ENCODE assay signal across 8 cellular contexts in genomic region chr3:53804697-53805462, GRCh38. TPM values are rescaled to one million over a fixed set of nuclear protein-coding genes. Genes with fewer than 3 reads are reported as not detected.
DNase-seq lines count a peak whose midpoint lies in the region; ATAC-seq and TF ChIP-seq lines count a peak whose summit lies in the region.

No MANE protein-coding gene starts in this region.

- H3K9me2 ChIP-seq in PC-3 (replicated peaks; ENCODE audit: low read length): no peaks in the 10 kb centered on the region

- intact Hi-C loops in PC-3 (cut with micrococcal nuclease): no loop called here
- intact Hi-C loops in activated T-helper 1 cell treated with anti-CD3 and anti-CD28 coated beads, Interleukin-12 subunit alpha, Interleukin-12 subunit beta, Interleukin-2, Interleukin-4 antibody, amounts not matched to agents 30 ng/mL and 10 ng/mL and 1 ng/mL, durations not matched to agents 14 hours and 24 hours and 36 hours (cut with micrococcal nuclease): no loop called here

- H3K27ac Mint-ChIP-seq in activated T-helper 1 cell treated with anti-CD3 and anti-CD28 coated beads, Interleukin-12 subunit alpha, Interleukin-12 subunit beta, Interleukin-2, Interleukin-4 antibody, amounts not matched to agents 30 ng/mL and 10 ng/mL and 1 ng/mL, durations not matched to agents 14 hours and 24 hours and 36 hours: no peak overlapping the region

- peaks cover 94% of the 10 kb centered on the region for H3K27me3 ChIP-seq in PC-3 (ENCODE audit: low read length)

- H3K4me1 ChIP-seq in PC-3 (ENCODE audit: insufficient read depth, low read length): no peaks in the 10 kb centered on the region

- no peak overlapping the region for H2AFZ ChIP-seq in PC-3 (ENCODE audit: low read length)

- H3K27me3 Mint-ChIP-seq in activated T-helper 1 cell treated with anti-CD3 and anti-CD28 coated beads, Interleukin-12 subunit alpha, Interleukin-12 subunit beta, Interleukin-2, Interleukin-4 antibody, amounts not matched to agents 30 ng/mL and 10 ng/mL and 1 ng/mL, durations not matched to agents 14 hours and 24 hours and 36 hours (ENCODE audit: insufficient read depth): no peaks in the 10 kb centered on the region

- H3K79me2 ChIP-seq in PC-3 (ENCODE audit: low read length): no peaks in the 10 kb centered on the region

- CTCF ChIA-PET in PC-3 (lab: Charles Lee): interaction anchor here (0.6 kb wide), 1 partner anchor 211 kb away, joined by 3 read pairs; no protein-coding TSS in a partner anchor

- H3K4me1 Mint-ChIP-seq in activated T-helper 1 cell treated with anti-CD3 and anti-CD28 coated beads, Interleukin-12 subunit alpha, Interleukin-12 subunit beta, Interleukin-2, Interleukin-4 antibody, amounts not matched to agents 30 ng/mL and 10 ng/mL and 1 ng/mL, durations not matched to agents 14 hours and 24 hours and 36 hours (ENCODE audit: low read depth): peaks cover 5% of the 10 kb centered on the region

- no peaks in the 10 kb centered on the region for H4K20me1 ChIP-seq in PC-3 (ENCODE audit: low read length)

- no peaks in the 10 kb centered on the region for H3K36me3 ChIP-seq in PC-3 (ENCODE audit: low read depth, low read length)

- POLR2A ChIA-PET in PC-3 (lab: Charles Lee; ENCODE audit: unreplicated experiment): no interaction called here

- TF ChIP-seq CTCF in PC-3 (conservative IDR thresholded peaks at IDR 0.05; ENCODE audit: low read depth, low read length): no peak

- no peaks in the 10 kb centered on the region for H3K9me3 ChIP-seq in PC-3 (ENCODE audit: low read length)

- no peak overlapping the region for H3K27ac ChIP-seq in PC-3 (ENCODE audit: low read length)

- DNase-seq in Caki2 (ENCODE audit: low read depth): peak; percentile 72
- DNase-seq in GOT3 (lab: John Stamatoyannopoulos, UW): peak; percentile 34
- DNase-seq in PC-3: peak; percentile 45
- DNase-seq in iPS-NIHi7 (ENCODE audit: extremely low spot score): peak; percentile 63
- no peak for DNase-seq in NCI-H82 (lab: John Stamatoyannopoulos, UW)
- no peak for DNase-seq in activated T-helper 1 cell treated with anti-CD3 and anti-CD28 coated beads, Interleukin-12 subunit alpha, Interleukin-12 subunit beta, Interleukin-2, Interleukin-4 antibody, amounts not matched to agents 30 ng/mL and 10 ng/mL and 1 ng/mL, durations not matched to agents 14 hours and 24 hours and 36 hours (ENCODE audit: low spot score)

- H3K4me2 ChIP-seq in PC-3 (ENCODE audit: low read length): no peak overlapping the region

- no peaks in the 10 kb centered on the region for H3K9me3 Mint-ChIP-seq in activated T-helper 1 cell treated with anti-CD3 and anti-CD28 coated beads, Interleukin-12 subunit alpha, Interleukin-12 subunit beta, Interleukin-2, Interleukin-4 antibody, amounts not matched to agents 30 ng/mL and 10 ng/mL and 1 ng/mL, durations not matched to agents 14 hours and 24 hours and 36 hours

- H3F3A ChIP-seq in PC-3 (ENCODE audit: low read length, unreplicated experiment): no peaks in the 10 kb centered on the region

- in situ Hi-C loops in Caki2 (cut with HindIII; ENCODE audit: low pct_unique_long_range_greater_than_20kb, low sequenced_read_pairs): no loop called here

- H3K9ac ChIP-seq in PC-3 (ENCODE audit: low read length): no peak overlapping the region

- H3K36me3 Mint-ChIP-seq in activated T-helper 1 cell treated with anti-CD3 and anti-CD28 coated beads, Interleukin-12 subunit alpha, Interleukin-12 subunit beta, Interleukin-2, Interleukin-4 antibody, amounts not matched to agents 30 ng/mL and 10 ng/mL and 1 ng/mL, durations not matched to agents 14 hours and 24 hours and 36 hours (ENCODE audit: low read depth): no peaks in the 10 kb centered on the region

- no TSS peak for BruUV-seq in PC-3 (replicated peaks; lab: Mats Ljungman, UMichigan)

- peak; percentile 43 for ATAC-seq in PC-3
- no peak for ATAC-seq in esophagus mucosa
- no peak for ATAC-seq in GM21526 (IDR thresholded peaks at IDR 0.05; ENCODE audit: low FRiP score, unreplicated experiment)

- H3K4me3 ChIP-seq in PC-3 (ENCODE audit: low read length): no peak overlapping the region

- H3K4me3 Mint-ChIP-seq in activated T-helper 1 cell treated with anti-CD3 and anti-CD28 coated beads, Interleukin-12 subunit alpha, Interleukin-12 subunit beta, Interleukin-2, Interleukin-4 antibody, amounts not matched to agents 30 ng/mL and 10 ng/mL and 1 ng/mL, durations not matched to agents 14 hours and 24 hours and 36 hours: no peak overlapping the region

RNA-seq across cellular contexts. Expression of gene CHDH, which starts 41.3 kb away (rescaled TPM):
- 0.03 and 22.1 TPM in 2 replicates for total RNA-seq in Caki2 (2014; rRNA removed; shearing (Covaris generic); ENCODE audit: low replicate concordance)
- total RNA-seq in PC-3 (2014; rRNA removed) (3.2 and 5.1 TPM in 2 replicates), esophagus mucosa (1.6 TPM)
- total RNA-seq in activated T-helper 1 cell treated with anti-CD3 and anti-CD28 coated beads, Interleukin-12 subunit alpha, Interleukin-12 subunit beta, Interleukin-2, Interleukin-4 antibody, amounts not matched to agents 30 ng/mL and 10 ng/mL and 1 ng/mL, durations not matched to agents 14 hours and 24 hours and 36 hours: 0.42 and 0.91 TPM in 2 replicates

RNA-seq across cellular contexts. Expression of gene IL17RB, which starts 41.5 kb away (rescaled TPM):
- total RNA-seq in Caki2 (2014; rRNA removed; shearing (Covaris generic); ENCODE audit: low replicate concordance): 0.41 and 2.7 TPM in 2 replicates
- total RNA-seq in PC-3 (2014; rRNA removed): 2.3 TPM in 2 replicates
- 0.91 and 1.2 TPM in 2 replicates for total RNA-seq in activated T-helper 1 cell treated with anti-CD3 and anti-CD28 coated beads, Interleukin-12 subunit alpha, Interleukin-12 subunit beta, Interleukin-2, Interleukin-4 antibody, amounts not matched to agents 30 ng/mL and 10 ng/mL and 1 ng/mL, durations not matched to agents 14 hours and 24 hours and 36 hours
- total RNA-seq in esophagus mucosa: 0.20 TPM

Comparison
In these comparisons a context has a peak if more than half of its experiments do, and no peak if none do; other contexts are left out.
1. DNase-seq: peak in Caki2 (single experiment), GOT3 (single experiment), PC-3 (single experiment) and iPS-NIHi7 (single experiment); none in NCI-H82 (single experiment) and activated T-helper 1 cell treated with anti-CD3 and anti-CD28 coated beads, Interleukin-12 subunit alpha, Interleukin-12 subunit beta, Interleukin-2, Interleukin-4 antibody, amounts not matched to agents 30 ng/mL and 10 ng/mL and 1 ng/mL, durations not matched to agents 14 hours and 24 hours and 36 hours (single experiment).